In the genomic region with DNA sequence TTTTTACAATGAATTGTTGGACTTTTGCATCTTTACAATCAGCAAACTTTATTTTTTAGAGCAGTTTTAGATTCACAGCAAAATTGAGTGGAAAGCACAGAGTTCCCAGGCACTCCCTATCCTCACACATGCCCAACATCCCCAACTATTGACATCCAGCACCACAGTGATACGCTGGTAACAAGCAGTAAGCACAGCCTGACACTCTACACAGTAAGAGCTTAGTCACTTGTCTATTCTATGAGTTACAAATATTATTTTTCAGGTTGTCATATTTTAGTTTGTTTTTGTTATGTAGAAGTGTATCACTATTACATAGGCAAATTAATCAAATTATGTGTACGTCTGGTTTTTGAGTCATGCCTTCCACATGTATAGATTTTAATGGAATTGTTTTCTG, we compare ENCODE assay signal across 18 cellular contexts. TPM values are rescaled to one million over a fixed set of nuclear protein-coding genes. Genes with fewer than 3 reads are reported as not detected.
DNase-seq lines count a peak whose midpoint lies in the region; ATAC-seq, FAIRE-seq and TF ChIP-seq lines count a peak whose summit lies in the region.
"Had no signal": no experiment of that assay in that cellular context is flagged by ENCODE, and none has a peak within 500 bp of the region (broad histone marks: within the 10 kb centered on the region; RNA-seq: fewer than 3 reads in every experiment).

No MANE protein-coding gene starts in this region.

- no peak for FAIRE-seq in GM12892 (lab: Jason Lieb, UNC)
- FAIRE-seq: GM18507, HepG2, HTR-8/SVneo had no signal

- no peak for TF ChIP-seq CTCF in natural killer cell (IDR thresholded peaks at IDR 0.05)

- H3K36me3 Mint-ChIP-seq in natural killer cell, result no peaks in the 10 kb centered on the region
- peaks cover 12% of the 10 kb centered on the region for H3K36me3 Mint-ChIP-seq in natural killer cell treated with Interleukin-12 subunit alpha and Interleukin-12 subunit beta and Interleukin-15 and Interleukin-18, amount 100 ng/mL, for 72 hours
- H3K36me3 Mint-ChIP-seq in activated T-helper 17 cell treated with anti-CD3 and anti-CD28 coated beads, Interleukin-2, amount 50 U/mL, for 72 hours (ENCODE audit: low read depth), result no peaks in the 10 kb centered on the region

- DNase-seq in activated CD4-positive, CD25-positive, alpha-beta regulatory T cell treated with anti-CD3 and anti-CD28 coated beads, Interleukin-2, amount 50 U/mL, for 72 hours, result no peak
- DNase-seq in natural killer cell, result no peak
- DNase-seq in natural killer cell treated with Interleukin-12 subunit alpha and Interleukin-12 subunit beta and Interleukin-15 and Interleukin-18, amount 100 ng/mL, for 72 hours (ENCODE audit: low spot score), result no peak
- no peak for DNase-seq in GM12892 (ENCODE audit: insufficient read length)
- DNase-seq: Calu3, DMS 273 treated with DMSO at 0.1 percent for 48 hours, GM23248, H7 had no signal

- peaks cover 0 to 4% of the 10 kb centered on the region in 2 donors for H3K9me3 Mint-ChIP-seq in natural killer cell
- no peaks in the 10 kb centered on the region for H3K9me3 Mint-ChIP-seq in natural killer cell treated with Interleukin-12 subunit alpha and Interleukin-12 subunit beta and Interleukin-15 and Interleukin-18, amount 100 ng/mL, for 72 hours
- H3K9me3 Mint-ChIP-seq in activated T-helper 17 cell treated with anti-CD3 and anti-CD28 coated beads, Interleukin-2, amount 50 U/mL, for 72 hours, result no peaks in the 10 kb centered on the region

- ATAC-seq in activated CD4-positive, CD25-positive, alpha-beta regulatory T cell treated with anti-CD3 and anti-CD28 coated beads, Interleukin-2, amount 50 U/mL, for 24 hours, result peak; percentile 60 to 81
- ATAC-seq in natural killer cell, result no peak
- no peak for ATAC-seq in natural killer cell treated with Interleukin-12 subunit alpha and Interleukin-12 subunit beta and Interleukin-15 and Interleukin-18, amount 100 ng/mL, for 72 hours
- peak; percentile 47 for ATAC-seq in activated T-helper 17 cell treated with anti-CD3 and anti-CD28 coated beads, Interleukin-2, amount 50 U/mL, for 72 hours (replicated peaks)
- ATAC-seq in HG02642 (IDR thresholded peaks at IDR 0.05; ENCODE audit: poor library complexity, unreplicated experiment), result no peak
- no peak for ATAC-seq in GM18870 (IDR thresholded peaks at IDR 0.05; ENCODE audit: unreplicated experiment)
- ATAC-seq: HepG2 had no signal

- intact Hi-C loops in natural killer cell (cut with micrococcal nuclease), result no loop called here

- peak overlapping the region; percentile 35 to 82 for H3K27ac Mint-ChIP-seq in natural killer cell
- peak overlapping the region in 1 of 2 donors; percentile 62 for H3K27ac Mint-ChIP-seq in natural killer cell treated with Interleukin-12 subunit alpha and Interleukin-12 subunit beta and Interleukin-15 and Interleukin-18, amount 100 ng/mL, for 72 hours
- H3K27ac Mint-ChIP-seq in activated T-helper 17 cell treated with anti-CD3 and anti-CD28 coated beads, Interleukin-2, amount 50 U/mL, for 72 hours, result no peak overlapping the region

- TF ChIP-seq POLR2A in GM12892 (IDR thresholded peaks at IDR 0.05; ENCODE audit: low read depth, low read length), result no peak

- peaks cover 44 to 65% of the 10 kb centered on the region in 2 donors for H3K4me1 Mint-ChIP-seq in natural killer cell
- peaks cover 32 to 36% of the 10 kb centered on the region in 2 donors for H3K4me1 Mint-ChIP-seq in natural killer cell treated with Interleukin-12 subunit alpha and Interleukin-12 subunit beta and Interleukin-15 and Interleukin-18, amount 100 ng/mL, for 72 hours (ENCODE audit: low read depth in 2 of 2)
- H3K4me1 Mint-ChIP-seq in activated T-helper 17 cell treated with anti-CD3 and anti-CD28 coated beads, Interleukin-2, amount 50 U/mL, for 72 hours, result peaks cover 30% of the 10 kb centered on the region

- no peak overlapping the region for H3K4me3 Mint-ChIP-seq in natural killer cell
- H3K4me3 Mint-ChIP-seq in natural killer cell treated with Interleukin-12 subunit alpha and Interleukin-12 subunit beta and Interleukin-15 and Interleukin-18, amount 100 ng/mL, for 72 hours, result no peak overlapping the region
- no peak overlapping the region for H3K4me3 Mint-ChIP-seq in activated T-helper 17 cell treated with anti-CD3 and anti-CD28 coated beads, Interleukin-2, amount 50 U/mL, for 72 hours

- no peaks in the 10 kb centered on the region for H3K27me3 Mint-ChIP-seq in natural killer cell (ENCODE audit: low read depth in 2 of 2)
- no peaks in the 10 kb centered on the region for H3K27me3 Mint-ChIP-seq in natural killer cell treated with Interleukin-12 subunit alpha and Interleukin-12 subunit beta and Interleukin-15 and Interleukin-18, amount 100 ng/mL, for 72 hours
- no peaks in the 10 kb centered on the region for H3K27me3 Mint-ChIP-seq in activated T-helper 17 cell treated with anti-CD3 and anti-CD28 coated beads, Interleukin-2, amount 50 U/mL, for 72 hours

RNA-seq across cellular contexts. Expression of a gene that starts 27.0 kb away (rescaled TPM):
- 100 to 1,000 TPM in 1 of 3 donors, 10 to 100 TPM in 2; 66.3 to 100 (median 67.6) TPM for total RNA-seq in natural killer cell
- total RNA-seq in natural killer cell treated with Interleukin-12 subunit alpha and Interleukin-12 subunit beta and Interleukin-15 and Interleukin-18, amount 100 ng/mL, for 72 hours, result 10 to 100 TPM; 50.5 to 60.4 TPM
- 10 to 100 TPM; 39.7 to 43.1 TPM for total RNA-seq in activated T-helper 17 cell treated with anti-CD3 and anti-CD28 coated beads, Interleukin-2, amount 50 U/mL, for 72 hours
- polyA plus RNA-seq in GM12892 (2012; ENCODE audit: missing spikeins), result 8.6 TPM
- total RNA-seq: A673, Calu3, Daoy, GM23248, H7, HepG2 had no signal
- polyA plus RNA-seq: BJ, GM23248, HepG2 had no signal

RNA-seq across cellular contexts. Expression of a gene that starts 37.2 kb away (rescaled TPM):
- total RNA-seq in natural killer cell, result 10 to 100 TPM in 1 of 3 donors, 1 to 10 TPM in 2; 6.7 to 17.7 (median 8.4) TPM
- total RNA-seq in natural killer cell treated with Interleukin-12 subunit alpha and Interleukin-12 subunit beta and Interleukin-15 and Interleukin-18, amount 100 ng/mL, for 72 hours, result 10 to 100 TPM; 10.2 to 13.7 TPM
- total RNA-seq in activated T-helper 17 cell treated with anti-CD3 and anti-CD28 coated beads, Interleukin-2, amount 50 U/mL, for 72 hours, result 10 to 100 TPM; 10.3 to 16.4 TPM
- 5.4 TPM for polyA plus RNA-seq in GM12892 (2012; ENCODE audit: missing spikeins)
- total RNA-seq: A673, Calu3, Daoy, GM23248, H7, HepG2 had no signal
- polyA plus RNA-seq: BJ, GM23248, HepG2 had no signal

Comparison
In these comparisons a context has a peak if more than half of its experiments do, and no peak if none do; other contexts are left out.
1. ATAC-seq: peak in activated CD4-positive, CD25-positive, alpha-beta regulatory T cell treated with anti-CD3 and anti-CD28 coated beads, Interleukin-2, amount 50 U/mL, for 24 hours (2 of 2) and activated T-helper 17 cell treated with anti-CD3 and anti-CD28 coated beads, Interleukin-2, amount 50 U/mL, for 72 hours (single experiment); none in natural killer cell (0 of 3), natural killer cell treated with Interleukin-12 subunit alpha and Interleukin-12 subunit beta and Interleukin-15 and Interleukin-18, amount 100 ng/mL, for 72 hours (0 of 2), HG02642 (single experiment) and GM18870 (single experiment).